Comparison of ENCODE assay signal across 2 cellular contexts in genomic region chr13:114122591-114123211, GRCh38.
TF ChIP-seq lines count a peak whose summit lies in the region.

No MANE protein-coding gene starts in this region.

TF ChIP-seq in liver, 16 proteins besides CTCF, POLR2A, EP300 and RAD21:
- TF ChIP-seq RXRA (IDR thresholded peaks at IDR 0.05) (no peak), HNF4G (IDR thresholded peaks at IDR 0.05) (no peak), FOXA2 (IDR thresholded peaks at IDR 0.05) (no peak), GABPA (IDR thresholded peaks at IDR 0.05 in 1 of 2, conservative IDR thresholded peaks at IDR 0.05 in 1 of 2) (no peak), HNF4A (conservative IDR thresholded peaks at IDR 0.05) (no peak)
- TF ChIP-seq, protein P1, sequence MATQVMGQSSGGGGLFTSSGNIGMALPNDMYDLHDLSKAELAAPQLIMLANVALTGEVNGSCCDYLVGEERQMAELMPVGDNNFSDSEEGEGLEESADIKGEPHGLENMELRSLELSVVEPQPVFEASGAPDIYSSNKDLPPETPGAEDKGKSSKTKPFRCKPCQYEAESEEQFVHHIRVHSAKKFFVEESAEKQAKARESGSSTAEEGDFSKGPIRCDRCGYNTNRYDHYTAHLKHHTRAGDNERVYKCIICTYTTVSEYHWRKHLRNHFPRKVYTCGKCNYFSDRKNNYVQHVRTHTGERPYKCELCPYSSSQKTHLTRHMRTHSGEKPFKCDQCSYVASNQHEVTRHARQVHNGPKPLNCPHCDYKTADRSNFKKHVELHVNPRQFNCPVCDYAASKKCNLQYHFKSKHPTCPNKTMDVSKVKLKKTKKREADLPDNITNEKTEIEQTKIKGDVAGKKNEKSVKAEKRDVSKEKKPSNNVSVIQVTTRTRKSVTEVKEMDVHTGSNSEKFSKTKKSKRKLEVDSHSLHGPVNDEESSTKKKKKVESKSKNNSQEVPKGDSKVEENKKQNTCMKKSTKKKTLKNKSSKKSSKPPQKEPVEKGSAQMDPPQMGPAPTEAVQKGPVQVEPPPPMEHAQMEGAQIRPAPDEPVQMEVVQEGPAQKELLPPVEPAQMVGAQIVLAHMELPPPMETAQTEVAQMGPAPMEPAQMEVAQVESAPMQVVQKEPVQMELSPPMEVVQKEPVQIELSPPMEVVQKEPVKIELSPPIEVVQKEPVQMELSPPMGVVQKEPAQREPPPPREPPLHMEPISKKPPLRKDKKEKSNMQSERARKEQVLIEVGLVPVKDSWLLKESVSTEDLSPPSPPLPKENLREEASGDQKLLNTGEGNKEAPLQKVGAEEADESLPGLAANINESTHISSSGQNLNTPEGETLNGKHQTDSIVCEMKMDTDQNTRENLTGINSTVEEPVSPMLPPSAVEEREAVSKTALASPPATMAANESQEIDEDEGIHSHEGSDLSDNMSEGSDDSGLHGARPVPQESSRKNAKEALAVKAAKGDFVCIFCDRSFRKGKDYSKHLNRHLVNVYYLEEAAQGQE (IDR thresholded peaks at IDR 0.05) = no peak

TF ChIP-seq in HepG2, 621 proteins besides CTCF, POLR2A, EP300 and RAD21:
- TF ChIP-seq, protein P2, sequence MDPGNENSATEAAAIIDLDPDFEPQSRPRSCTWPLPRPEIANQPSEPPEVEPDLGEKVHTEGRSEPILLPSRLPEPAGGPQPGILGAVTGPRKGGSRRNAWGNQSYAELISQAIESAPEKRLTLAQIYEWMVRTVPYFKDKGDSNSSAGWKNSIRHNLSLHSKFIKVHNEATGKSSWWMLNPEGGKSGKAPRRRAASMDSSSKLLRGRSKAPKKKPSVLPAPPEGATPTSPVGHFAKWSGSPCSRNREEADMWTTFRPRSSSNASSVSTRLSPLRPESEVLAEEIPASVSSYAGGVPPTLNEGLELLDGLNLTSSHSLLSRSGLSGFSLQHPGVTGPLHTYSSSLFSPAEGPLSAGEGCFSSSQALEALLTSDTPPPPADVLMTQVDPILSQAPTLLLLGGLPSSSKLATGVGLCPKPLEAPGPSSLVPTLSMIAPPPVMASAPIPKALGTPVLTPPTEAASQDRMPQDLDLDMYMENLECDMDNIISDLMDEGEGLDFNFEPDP (CRISPR knock-in tag; conservative IDR thresholded peaks at IDR 0.05) = no peak
TF ChIP-seq in HepG2: peak in this region for 0.
